8 cellular contexts compared by ENCODE assay signal in the genomic region with DNA sequence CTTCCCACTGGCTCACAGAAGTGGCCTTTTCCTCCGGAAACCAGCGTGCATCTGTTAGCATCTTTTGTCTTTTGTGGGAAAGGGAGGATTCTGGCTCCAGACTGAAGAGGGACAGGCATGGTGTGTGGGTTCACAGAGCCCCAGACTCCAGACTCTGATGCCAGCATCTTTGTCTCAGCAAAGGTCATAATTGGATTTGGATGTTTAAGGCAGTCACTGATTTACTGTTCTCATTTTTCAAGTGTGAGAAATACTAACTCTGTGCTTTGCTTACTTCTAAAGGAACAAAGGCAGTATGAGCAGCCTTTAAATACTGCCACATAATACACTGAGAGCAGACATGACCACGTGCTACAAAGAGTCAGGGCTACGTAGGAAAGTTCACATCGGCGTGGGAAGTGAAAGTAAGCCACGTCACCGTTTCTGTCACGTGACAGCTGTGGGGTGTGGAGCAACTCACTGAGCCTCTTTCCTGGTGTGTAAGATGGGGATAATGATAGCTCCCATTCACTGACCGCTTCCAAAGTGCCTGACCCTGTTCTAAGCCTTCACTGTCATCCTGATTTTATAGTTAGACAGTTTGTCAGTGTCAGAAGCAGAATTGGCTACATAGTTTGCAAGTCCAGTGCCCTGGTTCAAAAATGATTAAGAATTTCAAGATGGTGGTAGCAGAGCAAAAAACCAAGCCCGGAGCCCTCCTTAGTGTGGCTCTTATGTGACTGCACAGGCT. TPM values are rescaled to one million over a fixed set of nuclear protein-coding genes. Genes with fewer than 3 reads are reported as not detected.
DNase-seq lines count a peak whose midpoint lies in the region; ATAC-seq lines count a peak whose summit lies in the region.

No MANE protein-coding gene starts in this region.

- peaks cover 0 to 4% of the 10 kb centered on the region in 2 donors for H3K27me3 ChIP-seq in muscle layer of colon (ENCODE audit: control insufficient read depth in 1 of 2, insufficient read depth in 2 of 2, low read length in 2 of 2)

- H3K4me3 ChIP-seq in muscle layer of colon (ENCODE audit: low read depth in 1 of 2, low read length in 2 of 2) = peak overlapping the region in 1 of 2 donors; percentile 19

- DNase-seq in Daoy (ENCODE audit: low read depth) = peak; percentile 75
- peak; percentile 82 for DNase-seq in NCI-H2227 (lab: John Stamatoyannopoulos, UW; ENCODE audit: unreplicated experiment)
- DNase-seq in activated CD8-positive, alpha-beta memory T cell treated with anti-CD3 and anti-CD28 coated beads for 1 hour (ENCODE audit: extremely low read depth in 1 of 2, low read depth in 1 of 2) = peak; percentile 60 to 65
- DNase-seq in effector CD8-positive, alpha-beta T cell (lab: John Stamatoyannopoulos, UW) = peak; percentile 68
- DNase-seq in stimulated activated CD8-positive, alpha-beta memory T cell treated with anti-CD3 and anti-CD28 coated beads, Interleukin-7, amount 100 ng/mL, for 48 hours (ENCODE audit: extremely low read depth in 1 of 2, low read depth in 1 of 2) = peak; percentile 72 to 76
- DNase-seq in NCI-H446 (lab: John Stamatoyannopoulos, UW) = no peak

- H3K27ac ChIP-seq in muscle layer of colon (ENCODE audit: low read depth, low read length) = peak overlapping the region; percentile 54

- H3K9me3 ChIP-seq in muscle layer of colon (ENCODE audit: low read length) = no peaks in the 10 kb centered on the region

- peak; percentile 59 for ATAC-seq in GM21737 (IDR thresholded peaks at IDR 0.05; ENCODE audit: unreplicated experiment)

- H3K36me3 ChIP-seq in muscle layer of colon (ENCODE audit: insufficient read depth, low read length) = no peaks in the 10 kb centered on the region

- peaks cover 8% of the 10 kb centered on the region for H3K4me1 ChIP-seq in muscle layer of colon (ENCODE audit: insufficient read depth, low read length)

- no peak overlapping the region for H3K9ac ChIP-seq in muscle layer of colon (ENCODE audit: low read length)

RNA-seq across cellular contexts. Expression of a gene that starts 24.8 kb away (rescaled TPM):
- total RNA-seq in Daoy (2014; rRNA removed; shearing (Covaris generic)) = 2,195 and 2,514 TPM in 2 replicates

RNA-seq across cellular contexts. Expression of a gene that starts 43.7 kb away (rescaled TPM):
- total RNA-seq in Daoy (2014; rRNA removed; shearing (Covaris generic)) = not detected in 2 replicates

Comparison
In these comparisons a context has a peak if more than half of its experiments do, and no peak if none do; other contexts are left out.
1. DNase-seq: peak in Daoy (single experiment), NCI-H2227 (single experiment), activated CD8-positive, alpha-beta memory T cell treated with anti-CD3 and anti-CD28 coated beads for 1 hour (2 of 2), effector CD8-positive, alpha-beta T cell (single experiment) and stimulated activated CD8-positive, alpha-beta memory T cell treated with anti-CD3 and anti-CD28 coated beads, Interleukin-7, amount 100 ng/mL, for 48 hours (2 of 2); none in NCI-H446 (0 of 2).